ENCODE assay signal across 25 cellular contexts in the genomic region with DNA sequence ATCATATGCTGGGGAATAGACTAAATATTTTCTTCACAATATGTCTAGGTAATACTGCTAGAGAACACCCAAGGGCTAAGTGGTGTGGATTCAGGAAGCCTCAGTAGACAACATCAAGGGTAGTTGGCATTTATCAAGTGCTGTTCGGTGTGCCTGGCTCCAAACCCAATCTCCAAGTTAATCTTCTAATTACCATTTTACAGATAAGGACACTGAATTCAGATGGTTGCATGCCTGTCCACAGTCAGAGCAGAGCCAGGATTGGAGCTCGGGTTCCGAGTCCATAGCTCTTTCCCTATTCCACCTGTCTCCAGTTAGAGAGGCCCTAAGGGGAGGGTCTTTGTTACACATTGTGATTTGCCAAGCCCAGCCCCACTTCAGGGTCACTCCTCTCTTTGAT. TPM values are rescaled to one million over a fixed set of nuclear protein-coding genes. Genes with fewer than 3 reads are reported as not detected.
DNase-seq lines count a peak whose midpoint lies in the region; ATAC-seq, FAIRE-seq and TF ChIP-seq lines count a peak whose summit lies in the region.
"Had no signal": no experiment of that assay in that cellular context is flagged by ENCODE, and none has a peak within 500 bp of the region (broad histone marks: within the 10 kb centered on the region; RNA-seq: fewer than 3 reads in every experiment).

No MANE protein-coding gene starts in this region.

- peaks cover 2 to 20% of the 10 kb centered on the region in 2 experiments; a peak in 3 of 5 replicates for H3K27me3 ChIP-seq in K562 (ENCODE audit: control insufficient read depth in 2 of 2, insufficient read depth in 2 of 2, low read length in 2 of 2)
- H3K27me3 ChIP-seq in mesendoderm (ENCODE audit: insufficient read depth, low read length, poor library complexity): no peaks in the 10 kb centered on the region
- H3K27me3 ChIP-seq: BE2C, BLaER1 had no signal

- no peak overlapping the region for H3K4ac ChIP-seq in mesendoderm (ENCODE audit: low read depth, low read length)

- peak overlapping the region in 1 of 2 donors; percentile 74 for H3K27ac Mint-ChIP-seq in stimulated activated naive CD8-positive, alpha-beta T cell treated with anti-CD3 and anti-CD28 coated beads, Interleukin-15, amount 100 ng/mL, for 72 hours
- H3K27ac Mint-ChIP-seq: CD14-positive monocyte; CD4-positive, alpha-beta memory T cell; CD4-positive, CD25-positive, alpha-beta regulatory T cell had no signal

- H2BK120ac ChIP-seq in mesendoderm (ENCODE audit: low read depth, low read length): no peak overlapping the region

- H3K23ac ChIP-seq in mesendoderm (ENCODE audit: low read length): no peak overlapping the region

- no peak for FAIRE-seq in K562 (lab: Jason Lieb, UNC)
- FAIRE-seq: A204.1, GM12878, GM12892, GM18507 had no signal

- no peaks in the 10 kb centered on the region for H3K9me1 ChIP-seq in K562 (ENCODE audit: control insufficient read depth, insufficient read depth, low read length)

- BruUV-seq in K562 (replicated peaks; lab: Mats Ljungman, UMichigan): no TSS peak

- H3K4me3 ChIP-seq in K562: no peak overlapping the region
- no peak overlapping the region for H3K4me3 ChIP-seq in mesendoderm (ENCODE audit: low read length)
- H3K4me3 ChIP-seq: BLaER1, GM12878 had no signal

- TF ChIP-seq EP300 in K562 (IDR thresholded peaks at IDR 0.05; ENCODE audit: low read length): no peak

- H3K27me3 Mint-ChIP-seq in stimulated activated naive CD8-positive, alpha-beta T cell treated with anti-CD3 and anti-CD28 coated beads, Interleukin-15, amount 100 ng/mL, for 72 hours: no peaks in the 10 kb centered on the region
- H3K27me3 Mint-ChIP-seq: CD4-positive, alpha-beta memory T cell had no signal

- peak overlapping the region; percentile 30; the same call in 1 of the 2 replicates for H2AFZ ChIP-seq in K562 (ENCODE audit: low read depth, low read length)

- H3K4me1 ChIP-seq in K562 (replicated peaks in 1 of 2; ENCODE audit: control insufficient read depth in 2 of 2, insufficient read depth in 2 of 2, low read length in 2 of 2) (peaks cover 0 to 5% of the 10 kb centered on the region in 2 experiments; a peak in 3 of 5 replicates), mesendoderm (ENCODE audit: control insufficient read depth, low read depth, low read length) (peaks cover 5% of the 10 kb centered on the region)
- H3K4me1 ChIP-seq: BE2C had no signal

- H3K9me3 ChIP-seq in K562 (replicated peaks; ENCODE audit: control insufficient read depth, insufficient read depth, low read depth, low read length): no peaks in the 10 kb centered on the region
- H3K9me3 ChIP-seq: BE2C, BLaER1 had no signal

- no peaks in the 10 kb centered on the region for H3K79me1 ChIP-seq in mesendoderm (ENCODE audit: low read length)

- H3K36me3 ChIP-seq in K562 (ENCODE audit: control insufficient read depth, insufficient read depth, low read length) (no peaks in the 10 kb centered on the region), mesendoderm (ENCODE audit: control insufficient read depth, insufficient read depth, low read length) (no peaks in the 10 kb centered on the region)
- H3K36me3 ChIP-seq: BE2C, BLaER1 had no signal

- H3K4me3 Mint-ChIP-seq in stimulated activated naive CD8-positive, alpha-beta T cell treated with anti-CD3 and anti-CD28 coated beads, Interleukin-15, amount 100 ng/mL, for 72 hours: no peak overlapping the region
- H3K4me3 Mint-ChIP-seq: CD14-positive monocyte; CD4-positive, alpha-beta memory T cell; CD4-positive, CD25-positive, alpha-beta regulatory T cell; CD8-positive, alpha-beta memory T cell had no signal

- in situ Hi-C loops in K562 (cut with MboI): no loop called here

- H3K4me2 ChIP-seq in K562 (ENCODE audit: insufficient read depth, low read length) (peak overlapping the region; percentile 38; the same call in 1 of the 2 replicates), mesendoderm (ENCODE audit: low read length) (no peak overlapping the region)
- H3K4me2 ChIP-seq: BLaER1 had no signal

- CTCF ChIA-PET in K562 (lab: Yijun Ruan, JAX; ENCODE audit: low intra/inter-chr PET ratio): interaction anchor here (0.7 kb wide), 1 partner anchor 208 kb away, joined by 3 read pairs; no protein-coding TSS in a partner anchor

- TF ChIP-seq CTCF in K562 (IDR thresholded peaks at IDR 0.05 in 2 of 3, conservative IDR thresholded peaks at IDR 0.05 in 1 of 3; ENCODE audit: insufficient read depth in 2 of 3, low read depth in 1 of 3, low read length in 3 of 3): no peak

- ATAC-seq in K562 (no peak), HG02884 (IDR thresholded peaks at IDR 0.05; ENCODE audit: unreplicated experiment) (no peak)
- no peak for ATAC-seq in stimulated activated naive CD8-positive, alpha-beta T cell treated with anti-CD3 and anti-CD28 coated beads, Interleukin-15, amount 100 ng/mL, for 72 hours
- ATAC-seq: GM12878 had no signal

- no peaks in the 10 kb centered on the region for H3K9me3 Mint-ChIP-seq in stimulated activated naive CD8-positive, alpha-beta T cell treated with anti-CD3 and anti-CD28 coated beads, Interleukin-15, amount 100 ng/mL, for 72 hours
- H3K9me3 Mint-ChIP-seq: CD4-positive, CD25-positive, alpha-beta regulatory T cell; CD8-positive, alpha-beta memory T cell had no signal

- H2AK5ac ChIP-seq in mesendoderm (ENCODE audit: low read length): no peak overlapping the region

- H4K8ac ChIP-seq in mesendoderm (ENCODE audit: low read depth, low read length): no peak overlapping the region

- peaks cover 13% of the 10 kb centered on the region for H3K4me1 Mint-ChIP-seq in stimulated activated naive CD8-positive, alpha-beta T cell treated with anti-CD3 and anti-CD28 coated beads, Interleukin-15, amount 100 ng/mL, for 72 hours

- H3K56ac ChIP-seq in mesendoderm (ENCODE audit: low read length): no peak overlapping the region

- no peak for TF ChIP-seq POLR2A in K562 (conservative IDR thresholded peaks at IDR 0.05)

- H4K5ac ChIP-seq in mesendoderm (ENCODE audit: low read length): no peak overlapping the region

- H2BK15ac ChIP-seq in mesendoderm (replicated peaks; ENCODE audit: low read depth): no peak overlapping the region

- intact Hi-C loops in K562 (cut with micrococcal nuclease) (no loop called here), posterior vena cava (cut with DNase I) (no loop called here)

- H3K18ac ChIP-seq in mesendoderm (ENCODE audit: low read length): no peak overlapping the region

- H3K27ac ChIP-seq in K562 (ENCODE audit: extremely low read depth, low read depth, low read length) (no peak overlapping the region), mesendoderm (ENCODE audit: low read depth, low read length) (no peak overlapping the region)
- H3K27ac ChIP-seq: BLaER1 had no signal

- DNase-seq in K562 (ENCODE audit: extremely low read depth in 1 of 4, low spot score in 3 of 4) (no peak), mesendoderm (peak; percentile 39), posterior vena cava (ENCODE audit: low spot score) (peak; percentile 32)
- no peak for DNase-seq in stimulated activated naive CD8-positive, alpha-beta T cell treated with anti-CD3 and anti-CD28 coated beads, Interleukin-15, amount 100 ng/mL, for 72 hours
- DNase-seq: 8988T; ACHN; BE2C; C1 segment of cervical spinal cord; CD4-positive, alpha-beta memory T cell; CD4-positive, CD25-positive, alpha-beta regulatory T cell; CD8-positive, alpha-beta memory T cell; COR-L47; DMS 273 treated with DMSO at 0.1 percent for 48 hours; DMS153; DMS53; DMS79; DND-41; EL had no signal

- POLR2A ChIA-PET in K562 (lab: Yijun Ruan, JAX): interaction anchor here (0.6 kb wide), 1 partner anchor 907 kb away, joined by 3 read pairs; no protein-coding TSS in a partner anchor

- H4K20me1 ChIP-seq in K562 (replicated peaks; ENCODE audit: control insufficient read depth, insufficient read depth, low read length): no peaks in the 10 kb centered on the region; the same call in 1 of the 2 replicates
- H4K20me1 ChIP-seq: BLaER1 had no signal

- H3K9ac ChIP-seq in K562 (ENCODE audit: insufficient read depth in 1 of 2, low read depth in 2 of 2, low read length in 2 of 2) (no peak overlapping the region), mesendoderm (ENCODE audit: low read length) (no peak overlapping the region)
- H3K9ac ChIP-seq: BLaER1 had no signal

- no peaks in the 10 kb centered on the region for H3K79me2 ChIP-seq in K562 (ENCODE audit: control insufficient read depth, insufficient read depth, low read length)
- no peaks in the 10 kb centered on the region for H3K79me2 ChIP-seq in mesendoderm (ENCODE audit: control insufficient read depth, insufficient read depth, low read length)

- no peak overlapping the region for H2BK5ac ChIP-seq in mesendoderm (ENCODE audit: low read length)

- 44% methylated on average over 3 of the region's 3 CpGs for WGBS in K562 (ENCODE audit: insufficient coverage, low coverage, missing lambda C conversion rate)
- WGBS in mesendoderm (ENCODE audit: extremely low coverage, insufficient coverage, low lambda C conversion rate): no CpG with 5 or more reads among the region's 3 CpGs

- no peak for TF ChIP-seq RAD21 in K562 (CRISPR knock-in tag; conservative IDR thresholded peaks at IDR 0.05 in 1 of 2, IDR thresholded peaks at IDR 0.05 in 1 of 2)

RNA-seq across cellular contexts. Expression of a gene that starts 58.2 kb away (rescaled TPM):
- 0.21 TPM in 1 of 2 replicates, not detected in the other for total RNA-seq in K562 (2011; cell fraction: chromatin; rRNA removed; ENCODE audit: low replicate concordance)
- total RNA-seq in K562 (2011; cell fraction: nucleolus; rRNA removed): 0.17 TPM in 1 of 2 replicates, not detected in the other
- total RNA-seq in K562 (2011; cell fraction: nucleoplasm; rRNA removed): not detected in 2 replicates
- 0.05 TPM in 1 of 2 replicates, not detected in the other for total RNA-seq in K562 (2014; rRNA removed)
- total RNA-seq in K562 (2014; rRNA removed; fragmentation: Illumina TruSeq; extraction: Trizol): not detected in 2 replicates
- not detected in 2 replicates for total RNA-seq in K562 (2015; rRNA removed; fragmentation: Illumina TruSeq; extraction: Trizol)
- total RNA-seq in K562 (2021): 0.18 TPM in 1 of 2 replicates, not detected in the other
- polyA plus RNA-seq in K562 (2011; rRNA removed): not detected in 2 replicates
- polyA plus RNA-seq in K562 (2011; cell fraction: cytosol; rRNA removed): 0.06 TPM in 1 of 2 replicates, not detected in the other
- polyA plus RNA-seq in K562 (2011; cell fraction: nucleus; rRNA removed): 0.11 and 0.22 TPM in 2 replicates
- polyA plus RNA-seq in K562 (2012): 0.04 and 0.05 TPM in 2 replicates
- not detected in 2 replicates for polyA plus RNA-seq in K562 (2014; fragmentation: Illumina TruSeq; extraction: Trizol)
- not detected for polyA plus RNA-seq in K562 (2014; fragmentation: Nextera tagmentation; extraction: Ambion mirVana)
- 0.11 TPM in 1 of 2 replicates, not detected in the other for polyA plus RNA-seq in K562 (2014; rRNA removed)
- polyA minus RNA-seq in K562 (2011; rRNA and poly(A)+ RNA removed): not detected in 2 replicates
- polyA minus RNA-seq in K562 (2011; cell fraction: cytosol; rRNA and poly(A)+ RNA removed): not detected in 2 replicates
- 0.13 and 0.22 TPM in 2 replicates for polyA minus RNA-seq in K562 (2011; cell fraction: nucleus; rRNA and poly(A)+ RNA removed)
- 2.2 TPM for polyA plus RNA-seq in mesendoderm (2013, experiment 1 of 2)
- polyA plus RNA-seq in mesendoderm (2013, experiment 2 of 2): 2.8 TPM
- total RNA-seq in posterior vena cava: 10 to 100 TPM in 1 of 2 donors, 1 to 10 TPM in 1; 6.6 to 11.5 TPM
- polyA plus RNA-seq: CD14-positive monocyte; CD8-positive, alpha-beta memory T cell had no signal

Comparison
In these comparisons a context has a peak if more than half of its experiments do, and no peak if none do; other contexts are left out.
1. DNase-seq: peak in mesendoderm (single experiment) and posterior vena cava (single experiment); none in K562 (0 of 4) and stimulated activated naive CD8-positive, alpha-beta T cell treated with anti-CD3 and anti-CD28 coated beads, Interleukin-15, amount 100 ng/mL, for 72 hours (0 of 2).
2. RNA of a gene that starts 58.2 kb away (total RNA-seq): 6.6 to 11.5 TPM in posterior vena cava; 0.05 to 0.21 TPM in K562; every median in the first group is over 4 times any median in the second.